Comparison of ENCODE assay signal across 14 cellular contexts in the genomic region with DNA sequence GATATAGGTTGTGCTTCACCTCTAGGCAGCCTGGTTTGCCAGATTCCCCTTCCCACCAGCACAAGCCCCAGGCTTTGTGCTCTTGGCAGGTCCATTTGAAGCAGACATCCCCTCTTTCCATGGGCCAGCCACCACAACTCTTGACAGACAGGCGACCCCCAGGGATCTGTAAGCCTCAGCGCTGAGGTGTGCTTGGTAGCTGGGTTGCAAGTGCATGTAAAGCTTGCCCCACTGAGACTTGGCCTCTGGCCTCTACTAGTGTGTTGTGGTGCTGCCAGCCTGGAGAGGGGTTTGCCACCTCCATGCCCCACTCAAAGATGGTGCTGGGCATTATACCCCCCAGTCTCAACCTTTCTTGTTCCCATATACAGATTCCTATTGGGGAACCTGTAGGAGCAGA.
DNase-seq lines count a peak whose midpoint lies in the region; ATAC-seq and TF ChIP-seq lines count a peak whose summit lies in the region.
"Had no signal": no experiment of that assay in that cellular context is flagged by ENCODE, and none has a peak within 500 bp of the region (broad histone marks: within the 10 kb centered on the region; RNA-seq: fewer than 3 reads in every experiment).

No MANE protein-coding gene starts in this region.

- no peaks in the 10 kb centered on the region for H3K36me3 Mint-ChIP-seq in WTC11
- H3K36me3 Mint-ChIP-seq: CD8-positive, alpha-beta T cell had no signal

- peak; percentile 56 for ATAC-seq in WTC11
- ATAC-seq in HG03159 (IDR thresholded peaks at IDR 0.05; ENCODE audit: unreplicated experiment) = no peak
- ATAC-seq: CD8-positive, alpha-beta T cell; HepG2 had no signal

- peak; percentile 14 for DNase-seq in D341Med (ENCODE audit: low spot score)
- DNase-seq in WTC11 (ENCODE audit: low spot score) = no peak
- no peak for DNase-seq in osteoblast (ENCODE audit: insufficient read length, low spot score, missing footprints)
- DNase-seq in Peyer's patch = no peak
- DNase-seq in thyroid gland = no peak
- DNase-seq in putamen (ENCODE audit: low spot score) = no peak
- DNase-seq: 8988T; CD8-positive, alpha-beta T cell; GM23248; HCEC 1CT had no signal

- intact Hi-C loops in thyroid gland (cut with DNase I) = no loop called here

- no peaks in the 10 kb centered on the region for H3K27me3 Mint-ChIP-seq in WTC11 (ENCODE audit: low read depth)
- H3K27me3 Mint-ChIP-seq: B cell had no signal

- H3K9me3 ChIP-seq in osteoblast (ENCODE audit: low read depth, low read length) (no peaks in the 10 kb centered on the region), Peyer's patch (no peaks in the 10 kb centered on the region), thyroid gland (no peaks in the 10 kb centered on the region)

- H3K79me2 ChIP-seq in osteoblast (ENCODE audit: insufficient read depth, low read length) = no peaks in the 10 kb centered on the region

- H3K36me3 ChIP-seq in osteoblast (ENCODE audit: insufficient read depth, low read length) = no peaks in the 10 kb centered on the region
- no peaks in the 10 kb centered on the region for H3K36me3 ChIP-seq in Peyer's patch
- no peaks in the 10 kb centered on the region for H3K36me3 ChIP-seq in thyroid gland
- H3K36me3 ChIP-seq: BLaER1 treated with 17β-estradiol and CSF1 and Interleukin-3, amounts not matched to agents 10 nM and 100 nM had no signal

- TF ChIP-seq POLR2A in Peyer's patch (IDR thresholded peaks at IDR 0.05) (no peak), thyroid gland (IDR thresholded peaks at IDR 0.05) (no peak)

- POLR2A ChIA-PET in WTC11 (lab: Charles Lee) = no interaction called here

- H3K4me3 Mint-ChIP-seq in WTC11 = no peak overlapping the region
- H3K4me3 Mint-ChIP-seq: B cell; CD8-positive, alpha-beta T cell had no signal

- TF ChIP-seq CTCF in WTC11 (IDR thresholded peaks at IDR 0.05) (no peak), osteoblast (IDR thresholded peaks at IDR 0.05; ENCODE audit: extremely low read depth, low read depth, low read length) (no peak), Peyer's patch (IDR thresholded peaks at IDR 0.05) (no peak), thyroid gland (IDR thresholded peaks at IDR 0.05) (no peak)

- peak overlapping the region; percentile 9 for H2AFZ ChIP-seq in osteoblast (ENCODE audit: low read length)

- H4K20me1 ChIP-seq in osteoblast (ENCODE audit: insufficient read depth, low read length) = no peaks in the 10 kb centered on the region
- H4K20me1 ChIP-seq: BLaER1 treated with 17β-estradiol and CSF1 and Interleukin-3, amounts not matched to agents 10 nM and 100 nM had no signal

- peaks cover 9% of the 10 kb centered on the region for H3K9me3 Mint-ChIP-seq in WTC11
- H3K9me3 Mint-ChIP-seq: CD8-positive, alpha-beta T cell had no signal

- H3K4me3 ChIP-seq in osteoblast (ENCODE audit: insufficient read depth, low read length) = no peak overlapping the region
- no peak overlapping the region for H3K4me3 ChIP-seq in Peyer's patch
- H3K4me3 ChIP-seq in thyroid gland (replicated peaks in 1 of 3) = no peak overlapping the region
- H3K4me3 ChIP-seq: BLaER1 treated with 17β-estradiol and CSF1 and Interleukin-3, amounts not matched to agents 10 nM and 100 nM; GM23248 had no signal

- no peak overlapping the region for H3K4me2 ChIP-seq in osteoblast (ENCODE audit: insufficient read depth, low read length)

- no peak overlapping the region for H3K27ac Mint-ChIP-seq in WTC11
- H3K27ac Mint-ChIP-seq: B cell; CD8-positive, alpha-beta T cell had no signal

- H3K4me1 ChIP-seq in osteoblast (ENCODE audit: insufficient read depth, low read length) (peaks cover 6% of the 10 kb centered on the region), Peyer's patch (no peaks in the 10 kb centered on the region), thyroid gland (no peaks in the 10 kb centered on the region)

- CTCF ChIA-PET in WTC11 (lab: Charles Lee) = no interaction called here

- H3K27me3 ChIP-seq in osteoblast (ENCODE audit: insufficient read depth, low read length) (no peaks in the 10 kb centered on the region), Peyer's patch (no peaks in the 10 kb centered on the region), thyroid gland (no peaks in the 10 kb centered on the region)
- H3K27me3 ChIP-seq: BLaER1 treated with 17β-estradiol and CSF1 and Interleukin-3, amounts not matched to agents 10 nM and 100 nM had no signal

- peaks cover 48% of the 10 kb centered on the region for H3K4me1 Mint-ChIP-seq in WTC11
- H3K4me1 Mint-ChIP-seq: B cell had no signal

- H3K27ac ChIP-seq in osteoblast (ENCODE audit: low read depth, low read length) (no peak overlapping the region), Peyer's patch (no peak overlapping the region), thyroid gland (no peak overlapping the region)
- H3K27ac ChIP-seq: GM23248 had no signal

- 92 to 100% methylated on average over 2 of the region's 2 CpGs for WGBS in thyroid gland, 2 donors

TF ChIP-seq in WTC11, 78 proteins besides CTCF, POLR2A, EP300 and RAD21:
- TF ChIP-seq ETV6 (CRISPR knock-in tag; IDR thresholded peaks at IDR 0.05) = 0 out of 2 replicates have a peak, but pooled peaks have one; percentile 26
- TF ChIP-seq, protein P1, sequence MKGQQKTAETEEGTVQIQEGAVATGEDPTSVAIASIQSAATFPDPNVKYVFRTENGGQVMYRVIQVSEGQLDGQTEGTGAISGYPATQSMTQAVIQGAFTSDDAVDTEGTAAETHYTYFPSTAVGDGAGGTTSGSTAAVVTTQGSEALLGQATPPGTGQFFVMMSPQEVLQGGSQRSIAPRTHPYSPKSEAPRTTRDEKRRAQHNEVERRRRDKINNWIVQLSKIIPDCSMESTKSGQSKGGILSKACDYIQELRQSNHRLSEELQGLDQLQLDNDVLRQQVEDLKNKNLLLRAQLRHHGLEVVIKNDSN (CRISPR knock-in tag; IDR thresholded peaks at IDR 0.05) = no peak
- TF ChIP-seq, protein P2, sequence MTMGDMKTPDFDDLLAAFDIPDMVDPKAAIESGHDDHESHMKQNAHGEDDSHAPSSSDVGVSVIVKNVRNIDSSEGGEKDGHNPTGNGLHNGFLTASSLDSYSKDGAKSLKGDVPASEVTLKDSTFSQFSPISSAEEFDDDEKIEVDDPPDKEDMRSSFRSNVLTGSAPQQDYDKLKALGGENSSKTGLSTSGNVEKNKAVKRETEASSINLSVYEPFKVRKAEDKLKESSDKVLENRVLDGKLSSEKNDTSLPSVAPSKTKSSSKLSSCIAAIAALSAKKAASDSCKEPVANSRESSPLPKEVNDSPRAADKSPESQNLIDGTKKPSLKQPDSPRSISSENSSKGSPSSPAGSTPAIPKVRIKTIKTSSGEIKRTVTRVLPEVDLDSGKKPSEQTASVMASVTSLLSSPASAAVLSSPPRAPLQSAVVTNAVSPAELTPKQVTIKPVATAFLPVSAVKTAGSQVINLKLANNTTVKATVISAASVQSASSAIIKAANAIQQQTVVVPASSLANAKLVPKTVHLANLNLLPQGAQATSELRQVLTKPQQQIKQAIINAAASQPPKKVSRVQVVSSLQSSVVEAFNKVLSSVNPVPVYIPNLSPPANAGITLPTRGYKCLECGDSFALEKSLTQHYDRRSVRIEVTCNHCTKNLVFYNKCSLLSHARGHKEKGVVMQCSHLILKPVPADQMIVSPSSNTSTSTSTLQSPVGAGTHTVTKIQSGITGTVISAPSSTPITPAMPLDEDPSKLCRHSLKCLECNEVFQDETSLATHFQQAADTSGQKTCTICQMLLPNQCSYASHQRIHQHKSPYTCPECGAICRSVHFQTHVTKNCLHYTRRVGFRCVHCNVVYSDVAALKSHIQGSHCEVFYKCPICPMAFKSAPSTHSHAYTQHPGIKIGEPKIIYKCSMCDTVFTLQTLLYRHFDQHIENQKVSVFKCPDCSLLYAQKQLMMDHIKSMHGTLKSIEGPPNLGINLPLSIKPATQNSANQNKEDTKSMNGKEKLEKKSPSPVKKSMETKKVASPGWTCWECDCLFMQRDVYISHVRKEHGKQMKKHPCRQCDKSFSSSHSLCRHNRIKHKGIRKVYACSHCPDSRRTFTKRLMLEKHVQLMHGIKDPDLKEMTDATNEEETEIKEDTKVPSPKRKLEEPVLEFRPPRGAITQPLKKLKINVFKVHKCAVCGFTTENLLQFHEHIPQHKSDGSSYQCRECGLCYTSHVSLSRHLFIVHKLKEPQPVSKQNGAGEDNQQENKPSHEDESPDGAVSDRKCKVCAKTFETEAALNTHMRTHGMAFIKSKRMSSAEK (CRISPR knock-in tag; IDR thresholded peaks at IDR 0.05; ENCODE audit: borderline replicate concordance) = no peak
- TF ChIP-seq, protein P3, sequence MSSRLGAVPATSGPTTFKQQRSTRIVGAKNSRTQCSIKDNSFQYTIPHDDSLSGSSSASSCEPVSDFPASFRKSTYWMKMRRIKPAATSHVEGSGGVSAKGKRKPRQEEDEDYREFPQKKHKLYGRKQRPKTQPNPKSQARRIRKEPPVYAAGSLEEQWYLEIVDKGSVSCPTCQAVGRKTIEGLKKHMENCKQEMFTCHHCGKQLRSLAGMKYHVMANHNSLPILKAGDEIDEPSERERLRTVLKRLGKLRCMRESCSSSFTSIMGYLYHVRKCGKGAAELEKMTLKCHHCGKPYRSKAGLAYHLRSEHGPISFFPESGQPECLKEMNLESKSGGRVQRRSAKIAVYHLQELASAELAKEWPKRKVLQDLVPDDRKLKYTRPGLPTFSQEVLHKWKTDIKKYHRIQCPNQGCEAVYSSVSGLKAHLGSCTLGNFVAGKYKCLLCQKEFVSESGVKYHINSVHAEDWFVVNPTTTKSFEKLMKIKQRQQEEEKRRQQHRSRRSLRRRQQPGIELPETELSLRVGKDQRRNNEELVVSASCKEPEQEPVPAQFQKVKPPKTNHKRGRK (CRISPR knock-in tag; IDR thresholded peaks at IDR 0.05; ENCODE audit: borderline replicate concordance) = 0 out of 2 replicates have a peak, but pooled peaks have one; percentile 10
